Comparison of ENCODE assay signal across 16 cellular contexts in the genomic region with DNA sequence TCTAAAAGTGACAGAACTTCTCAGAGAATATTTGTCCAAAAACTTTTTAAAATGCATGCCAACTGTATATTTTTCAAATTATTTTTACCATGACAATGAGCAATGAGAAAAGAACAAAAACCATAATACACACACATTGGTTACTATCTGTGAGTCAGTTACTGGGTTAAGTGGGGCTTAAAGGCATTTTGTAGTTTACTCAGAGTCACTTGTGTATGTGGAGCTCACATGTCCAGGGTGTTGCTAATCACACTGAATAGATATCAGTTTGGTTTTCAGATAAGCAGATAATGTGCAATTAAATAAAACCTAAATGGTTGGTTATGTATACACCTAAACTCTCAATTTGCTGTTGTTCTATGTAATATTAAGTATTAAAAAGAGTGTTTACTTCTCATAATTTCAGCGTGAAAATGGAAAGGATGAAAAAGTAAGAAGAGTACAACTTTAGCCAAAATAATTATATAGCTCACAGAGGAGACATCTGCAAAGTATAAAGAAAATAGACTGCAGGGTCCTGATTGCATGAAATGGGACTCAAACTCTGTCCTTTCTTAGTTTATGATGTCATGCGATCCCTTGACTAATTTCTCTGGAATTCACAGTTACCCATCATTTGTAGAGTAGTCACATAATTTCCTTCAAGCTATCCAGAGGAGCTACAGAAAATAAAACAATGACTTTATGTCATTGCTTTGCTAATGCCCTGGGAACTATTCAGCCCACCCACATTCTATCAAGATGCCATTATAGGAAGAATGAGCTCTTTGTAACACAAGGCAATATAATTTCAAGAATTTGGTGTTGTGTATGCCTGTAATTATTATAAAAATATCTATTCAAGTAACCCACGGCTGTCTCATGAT.
A peak's percentile ranks its signal among the peaks of the same experiment; 100 is the strongest.
DNase-seq lines count a peak whose midpoint lies in the region; ATAC-seq, FAIRE-seq and TF ChIP-seq lines count a peak whose summit lies in the region.
"Had no signal": no experiment of that assay in that cellular context is flagged by ENCODE, and none has a peak within 500 bp of the region (broad histone marks: within the 10 kb centered on the region; RNA-seq: fewer than 3 reads in every experiment).

No MANE protein-coding gene starts in this region.

- H3K4me1 Mint-ChIP-seq in HFFc6 (ENCODE audit: low read depth): peaks cover 20% of the 10 kb centered on the region

- H3K27ac ChIP-seq in A673 (ENCODE audit: low read depth, low read length, poor library complexity, severe bottlenecking): no peak overlapping the region

- DNase-seq in A673 (ENCODE audit: low spot score): peak; percentile 54
- peak; percentile 74 for DNase-seq in HFFc6
- DNase-seq in astrocyte of the spinal cord (ENCODE audit: low read depth, low spot score): peak; percentile 90
- peak; percentile 76 for DNase-seq in kidney epithelial cell (ENCODE audit: low read depth)
- DNase-seq in NCI-H2029 (lab: John Stamatoyannopoulos, UW): no peak
- no peak for DNase-seq in GM12891 (ENCODE audit: insufficient read length, low spot score)
- no peak for DNase-seq in activated naive CD4-positive, alpha-beta T cell treated with anti-CD3 and anti-CD28 coated beads, Interleukin-2, amount 50 U/mL, for 72 hours (ENCODE audit: low spot score in 2 of 2)
- DNase-seq: BE2C; cortex of kidney; NCI-H1694; RPMI8226; stimulated activated CD4-positive, alpha-beta T cell treated with anti-CD3 and anti-CD28 coated beads, Interleukin-4, amount 100 ng/mL, for 4 hours had no signal

- peaks cover 8% of the 10 kb centered on the region for H3K36me3 Mint-ChIP-seq in HFFc6 (ENCODE audit: low read depth)
- no peaks in the 10 kb centered on the region for H3K36me3 Mint-ChIP-seq in activated naive CD4-positive, alpha-beta T cell treated with anti-CD3 and anti-CD28 coated beads, Interleukin-2, amount 50 U/mL, for 72 hours

- H3K9me3 Mint-ChIP-seq in HFFc6: no peaks in the 10 kb centered on the region
- H3K9me3 Mint-ChIP-seq in activated naive CD4-positive, alpha-beta T cell treated with anti-CD3 and anti-CD28 coated beads, Interleukin-2, amount 50 U/mL, for 72 hours: peaks cover 7 to 11% of the 10 kb centered on the region in 2 donors

- H3K27ac Mint-ChIP-seq in HFFc6: peak overlapping the region; percentile 79
- no peak overlapping the region for H3K27ac Mint-ChIP-seq in activated naive CD4-positive, alpha-beta T cell treated with anti-CD3 and anti-CD28 coated beads, Interleukin-2, amount 50 U/mL, for 72 hours
- H3K27ac Mint-ChIP-seq: activated T-helper 1 cell treated with anti-CD3 and anti-CD28 coated beads, Interleukin-12 subunit alpha, Interleukin-12 subunit beta, Interleukin-2, Interleukin-4 antibody, amounts not matched to agents 30 ng/mL and 10 ng/mL and 1 ng/mL, durations not matched to agents 14 hours and 24 hours and 36 hours; WTC11 had no signal

- ATAC-seq in HG03039 (IDR thresholded peaks at IDR 0.05; ENCODE audit: unreplicated experiment): no peak
- ATAC-seq in activated naive CD4-positive, alpha-beta T cell treated with anti-CD3 and anti-CD28 coated beads, Interleukin-2, amount 50 U/mL, for 72 hours: no peak
- ATAC-seq: WTC11 had no signal

- TF ChIP-seq CTCF in A673 (conservative IDR thresholded peaks at IDR 0.05; ENCODE audit: low read depth, low read length) (no peak), HFFc6 (IDR thresholded peaks at IDR 0.05) (no peak), astrocyte of the spinal cord (IDR thresholded peaks at IDR 0.05; ENCODE audit: low read depth, low read length) (no peak), kidney epithelial cell (IDR thresholded peaks at IDR 0.05; ENCODE audit: insufficient read depth, low read length, poor library complexity, severe bottlenecking) (no peak)

- H3K27me3 ChIP-seq in A673 (replicated peaks; ENCODE audit: insufficient read depth, low read depth, low read length, poor library complexity): no peaks in the 10 kb centered on the region
- H3K27me3 ChIP-seq in kidney epithelial cell (ENCODE audit: control insufficient read depth, insufficient read depth, low read length): no peaks in the 10 kb centered on the region
- H3K27me3 ChIP-seq: BE2C had no signal

- H3K4me3 Mint-ChIP-seq in HFFc6: no peak overlapping the region
- H3K4me3 Mint-ChIP-seq: activated T-helper 1 cell treated with anti-CD3 and anti-CD28 coated beads, Interleukin-12 subunit alpha, Interleukin-12 subunit beta, Interleukin-2, Interleukin-4 antibody, amounts not matched to agents 30 ng/mL and 10 ng/mL and 1 ng/mL, durations not matched to agents 14 hours and 24 hours and 36 hours; WTC11 had no signal

- intact Hi-C loops in A673 (cut with micrococcal nuclease; ENCODE audit: unreplicated experiment): no loop called here

- H3K9me3 ChIP-seq in A673 (ENCODE audit: low read depth, low read length, poor library complexity, severe bottlenecking): no peaks in the 10 kb centered on the region
- H3K9me3 ChIP-seq: BE2C had no signal

- no peak overlapping the region for H3K4me3 ChIP-seq in A673 (ENCODE audit: low read depth, low read length, poor library complexity, severe bottlenecking)
- no peak overlapping the region for H3K4me3 ChIP-seq in astrocyte of the spinal cord (ENCODE audit: low read depth, low read length)
- no peak overlapping the region for H3K4me3 ChIP-seq in kidney epithelial cell (ENCODE audit: low read depth, low read length)

- POLR2A ChIA-PET in A673 (lab: Charles Lee; ENCODE audit: low non-redundant PET): no interaction called here

- in situ Hi-C loops in astrocyte of the spinal cord (cut with HindIII; ENCODE audit: low sequenced_read_pairs): no loop called here

- H3K4me1 ChIP-seq in A673 (ENCODE audit: insufficient read depth, low read length, poor library complexity, severe bottlenecking): no peaks in the 10 kb centered on the region
- H3K4me1 ChIP-seq: BE2C had no signal

- H3K27me3 Mint-ChIP-seq in HFFc6 (ENCODE audit: insufficient read depth): no peaks in the 10 kb centered on the region

- TF ChIP-seq POLR2A in GM12891 (IDR thresholded peaks at IDR 0.05; ENCODE audit: low read depth, low read length): no peak

- no peak for FAIRE-seq in GM12891 (lab: Jason Lieb, UNC)
- FAIRE-seq: GM19239 had no signal

- H3K36me3 ChIP-seq in A673 (ENCODE audit: insufficient read depth, low read length, poor library complexity, severe bottlenecking): no peaks in the 10 kb centered on the region
- no peaks in the 10 kb centered on the region for H3K36me3 ChIP-seq in kidney epithelial cell (ENCODE audit: control insufficient read depth, insufficient read depth, low read length)
- H3K36me3 ChIP-seq: BE2C had no signal

- no TSS peak for BruUV-seq in A673 (replicated peaks; lab: Mats Ljungman, UMichigan)

- CTCF ChIA-PET in A673 (lab: Charles Lee): no interaction called here

TF ChIP-seq in GM12891, 5 proteins besides CTCF, POLR2A, EP300 and RAD21:
- no peak for TF ChIP-seq SPI1 (IDR thresholded peaks at IDR 0.05; ENCODE audit: low read depth, low read length)
- TF ChIP-seq TAF1 (IDR thresholded peaks at IDR 0.05; ENCODE audit: low read depth, low read length): no peak
- TF ChIP-seq POLR2AphosphoS5 (IDR thresholded peaks at IDR 0.05; ENCODE audit: low read depth, low read length): no peak
- no peak for TF ChIP-seq POU2F2 (IDR thresholded peaks at IDR 0.05; ENCODE audit: low read depth, low read length)
- no peak for TF ChIP-seq PAX5 (IDR thresholded peaks at IDR 0.05; ENCODE audit: insufficient read depth, low read length, severe bottlenecking)

Comparison
In these comparisons a context has a peak if more than half of its experiments do, and no peak if none do; other contexts are left out.
1. DNase-seq: peak in A673 (single experiment), HFFc6 (single experiment), astrocyte of the spinal cord (single experiment) and kidney epithelial cell (single experiment); none in NCI-H2029 (single experiment), GM12891 (single experiment) and activated naive CD4-positive, alpha-beta T cell treated with anti-CD3 and anti-CD28 coated beads, Interleukin-2, amount 50 U/mL, for 72 hours (0 of 2).